10 cellular contexts compared by ENCODE assay signal in genomic region chr2:177260398-177260797, GRCh38. TPM values are rescaled to one million over a fixed set of nuclear protein-coding genes. Genes with fewer than 3 reads are reported as not detected.
DNase-seq lines count a peak whose midpoint lies in the region; ATAC-seq and TF ChIP-seq lines count a peak whose summit lies in the region.
"Had no signal": no experiment of that assay in that cellular context is flagged by ENCODE, and none has a peak within 500 bp of the region (broad histone marks: within the 10 kb centered on the region; RNA-seq: fewer than 3 reads in every experiment).

No MANE protein-coding gene starts in this region.

- peaks cover 48% of the 10 kb centered on the region for H3K4me1 Mint-ChIP-seq in T-helper 1 cell treated with Interleukin-12 subunit alpha and Interleukin-12 subunit beta and Interleukin-4 antibody, amounts not matched to agents 30 μg/mL and 1 μg/mL, for 36 hours (ENCODE audit: low read depth)
- peaks cover 60% of the 10 kb centered on the region for H3K4me1 Mint-ChIP-seq in activated CD8-positive, alpha-beta T cell treated with anti-CD3 and anti-CD28 coated beads, Interleukin-2, amount 10 ng/mL, durations not matched to agents 7 days and 5 days (ENCODE audit: low read depth)
- peaks cover 47% of the 10 kb centered on the region for H3K4me1 Mint-ChIP-seq in stimulated activated effector memory CD8-positive, alpha-beta T cell treated with anti-CD3 and anti-CD28 coated beads, Interleukin-12 subunit alpha, Interleukin-12 subunit beta, amount 100 ng/mL, for 72 hours

- POLR2A ChIA-PET in activated CD8-positive, alpha-beta T cell treated with anti-CD3 and anti-CD28 coated beads, Interleukin-2, amount 10 ng/mL, durations not matched to agents 7 days and 5 days (lab: Charles Lee), result interaction anchor here (0.6 to 0.7 kb wide), 2 partner anchors 22 to 97 kb away, joined by 3 to 4 read pairs; no protein-coding TSS in a partner anchor

- peaks cover 46% of the 10 kb centered on the region for H3K36me3 Mint-ChIP-seq in T-helper 1 cell treated with Interleukin-12 subunit alpha and Interleukin-12 subunit beta and Interleukin-4 antibody, amounts not matched to agents 30 μg/mL and 1 μg/mL, for 36 hours (ENCODE audit: low read depth)
- H3K36me3 Mint-ChIP-seq in activated CD8-positive, alpha-beta T cell treated with anti-CD3 and anti-CD28 coated beads, Interleukin-2, amount 10 ng/mL, durations not matched to agents 7 days and 5 days (ENCODE audit: low read depth), result peaks cover 63% of the 10 kb centered on the region
- H3K36me3 Mint-ChIP-seq in stimulated activated effector memory CD8-positive, alpha-beta T cell treated with anti-CD3 and anti-CD28 coated beads, Interleukin-12 subunit alpha, Interleukin-12 subunit beta, amount 100 ng/mL, for 72 hours, result peaks cover 85% of the 10 kb centered on the region

- no peaks in the 10 kb centered on the region for H3K27me3 Mint-ChIP-seq in T-helper 1 cell treated with Interleukin-12 subunit alpha and Interleukin-12 subunit beta and Interleukin-4 antibody, amounts not matched to agents 30 μg/mL and 1 μg/mL, for 36 hours (ENCODE audit: low read depth)
- no peaks in the 10 kb centered on the region for H3K27me3 Mint-ChIP-seq in activated CD8-positive, alpha-beta T cell treated with anti-CD3 and anti-CD28 coated beads, Interleukin-2, amount 10 ng/mL, durations not matched to agents 7 days and 5 days (ENCODE audit: low read depth)

- CTCF ChIA-PET in activated CD8-positive, alpha-beta T cell treated with anti-CD3 and anti-CD28 coated beads, Interleukin-2, amount 10 ng/mL, durations not matched to agents 7 days and 5 days (lab: Charles Lee), result interaction anchor here (1.0 to 7.7 kb wide), 7 partner anchors 10 to 835 kb away, joined by 3 to 105 read pairs (median 4); partner anchors contain the start of gene AGPS

- ATAC-seq in activated CD8-positive, alpha-beta T cell treated with anti-CD3 and anti-CD28 coated beads, Interleukin-2, amount 10 ng/mL, durations not matched to agents 7 days and 5 days, result no peak
- ATAC-seq in stimulated activated effector memory CD8-positive, alpha-beta T cell treated with anti-CD3 and anti-CD28 coated beads, Interleukin-12 subunit alpha, Interleukin-12 subunit beta, amount 100 ng/mL, for 72 hours, result no peak
- no peak for ATAC-seq in HG02840 (IDR thresholded peaks at IDR 0.05; ENCODE audit: low FRiP score, unreplicated experiment)

- peak overlapping the region; percentile 91 for H3K4me3 ChIP-seq in fibroblast of villous mesenchyme (ENCODE audit: low read depth, low read length)

- H3K27ac Mint-ChIP-seq in T-helper 1 cell treated with Interleukin-12 subunit alpha and Interleukin-12 subunit beta and Interleukin-4 antibody, amounts not matched to agents 30 μg/mL and 1 μg/mL, for 36 hours, result peak overlapping the region; percentile 67
- H3K27ac Mint-ChIP-seq in activated CD8-positive, alpha-beta T cell treated with anti-CD3 and anti-CD28 coated beads, Interleukin-2, amount 10 ng/mL, durations not matched to agents 7 days and 5 days, result no peak overlapping the region
- H3K27ac Mint-ChIP-seq in stimulated activated effector memory CD8-positive, alpha-beta T cell treated with anti-CD3 and anti-CD28 coated beads, Interleukin-12 subunit alpha, Interleukin-12 subunit beta, amount 100 ng/mL, for 72 hours, result peak overlapping the region; percentile 99

- peak overlapping the region; percentile 38 for H3K4me3 Mint-ChIP-seq in T-helper 1 cell treated with Interleukin-12 subunit alpha and Interleukin-12 subunit beta and Interleukin-4 antibody, amounts not matched to agents 30 μg/mL and 1 μg/mL, for 36 hours
- H3K4me3 Mint-ChIP-seq in activated CD8-positive, alpha-beta T cell treated with anti-CD3 and anti-CD28 coated beads, Interleukin-2, amount 10 ng/mL, durations not matched to agents 7 days and 5 days, result peak overlapping the region; percentile 29
- H3K4me3 Mint-ChIP-seq in stimulated activated effector memory CD8-positive, alpha-beta T cell treated with anti-CD3 and anti-CD28 coated beads, Interleukin-12 subunit alpha, Interleukin-12 subunit beta, amount 100 ng/mL, for 72 hours, result peak overlapping the region; percentile 90

- H3K9me3 Mint-ChIP-seq in T-helper 1 cell treated with Interleukin-12 subunit alpha and Interleukin-12 subunit beta and Interleukin-4 antibody, amounts not matched to agents 30 μg/mL and 1 μg/mL, for 36 hours, result peaks cover 5% of the 10 kb centered on the region
- peaks cover 5% of the 10 kb centered on the region for H3K9me3 Mint-ChIP-seq in activated CD8-positive, alpha-beta T cell treated with anti-CD3 and anti-CD28 coated beads, Interleukin-2, amount 10 ng/mL, durations not matched to agents 7 days and 5 days (ENCODE audit: insufficient read depth)
- H3K9me3 Mint-ChIP-seq in stimulated activated effector memory CD8-positive, alpha-beta T cell treated with anti-CD3 and anti-CD28 coated beads, Interleukin-12 subunit alpha, Interleukin-12 subunit beta, amount 100 ng/mL, for 72 hours, result no peaks in the 10 kb centered on the region

- TF ChIP-seq CTCF in fibroblast of villous mesenchyme (IDR thresholded peaks at IDR 0.05; ENCODE audit: insufficient read depth, low read depth, low read length), result no peak

- DNase-seq in T-helper 1 cell (no peak), fibroblast of villous mesenchyme (ENCODE audit: low read depth) (no peak), SW480 (ENCODE audit: low spot score) (no peak), NCI-H2196 treated with DMSO at 0.1 percent for 48 hours (lab: John Stamatoyannopoulos, UW; ENCODE audit: unreplicated experiment) (no peak)
- no peak for DNase-seq in activated CD8-positive, alpha-beta T cell treated with anti-CD3 and anti-CD28 coated beads, Interleukin-2, amount 10 ng/mL, durations not matched to agents 7 days and 5 days
- no peak for DNase-seq in stimulated activated effector memory CD8-positive, alpha-beta T cell treated with anti-CD3 and anti-CD28 coated beads, Interleukin-12 subunit alpha, Interleukin-12 subunit beta, amount 100 ng/mL, for 72 hours (ENCODE audit: low spot score in 2 of 2)
- DNase-seq: 8988T, NCI-H2029 had no signal

RNA-seq across cellular contexts. Expression of gene NFE2L2, which starts 4.1 kb away (rescaled TPM):
- total RNA-seq in activated CD8-positive, alpha-beta T cell treated with anti-CD3 and anti-CD28 coated beads, Interleukin-2, amount 10 ng/mL, durations not matched to agents 7 days and 5 days, result 10 to 100 TPM; 61.3 to 64.3 TPM
- total RNA-seq in fibroblast of villous mesenchyme, result 48.3 and 78.6 TPM in 2 replicates

RNA-seq across cellular contexts. Expression of gene HNRNPA3, which starts 47.8 kb away (rescaled TPM):
- total RNA-seq in activated CD8-positive, alpha-beta T cell treated with anti-CD3 and anti-CD28 coated beads, Interleukin-2, amount 10 ng/mL, durations not matched to agents 7 days and 5 days, result 100 to 1,000 TPM; 329 to 350 TPM
- total RNA-seq in fibroblast of villous mesenchyme, result 33.2 and 38.0 TPM in 2 replicates

Comparison
In these comparisons a context has a peak if more than half of its experiments do, and no peak if none do; other contexts are left out.
1. H3K4me3 Mint-ChIP-seq: peak in every context shown above with its lines; median percentile 90 in stimulated activated effector memory CD8-positive, alpha-beta T cell treated with anti-CD3 and anti-CD28 coated beads, Interleukin-12 subunit alpha, Interleukin-12 subunit beta, amount 100 ng/mL, for 72 hours; 38 in T-helper 1 cell treated with Interleukin-12 subunit alpha and Interleukin-12 subunit beta and Interleukin-4 antibody, amounts not matched to agents 30 μg/mL and 1 μg/mL, for 36 hours; 29 in activated CD8-positive, alpha-beta T cell treated with anti-CD3 and anti-CD28 coated beads, Interleukin-2, amount 10 ng/mL, durations not matched to agents 7 days and 5 days.